ENCODE assay signal across 18 cellular contexts in the genomic region with DNA sequence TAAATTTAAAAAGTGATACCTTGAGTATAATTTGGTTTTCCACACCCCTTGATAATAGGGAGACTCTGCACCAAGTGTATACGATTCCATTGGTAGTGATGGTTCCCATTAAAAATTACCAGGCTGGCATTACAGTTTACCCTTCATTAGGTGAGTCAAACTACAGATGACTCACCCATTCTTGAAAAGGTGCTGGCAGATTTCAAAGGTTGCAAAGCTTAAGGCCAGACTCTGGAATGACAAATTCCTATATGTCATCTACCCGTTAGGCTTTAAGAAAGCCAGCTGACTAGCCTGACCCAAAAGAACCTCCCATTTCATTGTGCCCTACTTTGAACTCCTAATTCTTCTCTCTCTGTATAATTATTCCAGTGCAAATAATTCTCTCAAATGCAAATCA.
"Had no signal": no experiment of that assay in that cellular context is flagged by ENCODE, and none has a peak within 500 bp of the region (broad histone marks: within the 10 kb centered on the region; RNA-seq: fewer than 3 reads in every experiment).

No MANE protein-coding gene starts in this region.

- H3K27ac Mint-ChIP-seq: activated CD4-positive, alpha-beta memory T cell treated with anti-CD3 and anti-CD28 coated beads, Interleukin-2, amount 10 ng/mL, durations not matched to agents 7 days and 5 days; activated CD4-positive, alpha-beta T cell treated with anti-CD3 and anti-CD28 coated beads for 36 hours; activated naive CD8-positive, alpha-beta T cell; neural progenitor cell; stimulated activated naive CD8-positive, alpha-beta T cell treated with anti-CD3 and anti-CD28 coated beads, Interleukin-15, amount 100 ng/mL, for 72 hours had no signal

- H3K27ac ChIP-seq: brain microvascular endothelial cell, dorsolateral prefrontal cortex, gastrocnemius medialis, neural progenitor cell, parathyroid adenoma, testis, WERI-Rb-1 had no signal

- H3K9me3 ChIP-seq: gastrocnemius medialis, testis had no signal

- H3K79me2 ChIP-seq: parathyroid adenoma had no signal

- H3K27me3 Mint-ChIP-seq: activated CD4-positive, alpha-beta memory T cell treated with anti-CD3 and anti-CD28 coated beads, Interleukin-2, amount 10 ng/mL, durations not matched to agents 7 days and 5 days; activated CD4-positive, alpha-beta T cell treated with anti-CD3 and anti-CD28 coated beads for 36 hours; activated naive CD8-positive, alpha-beta T cell; stimulated activated naive CD8-positive, alpha-beta T cell treated with anti-CD3 and anti-CD28 coated beads, Interleukin-15, amount 100 ng/mL, for 72 hours had no signal

- H3K4me1 Mint-ChIP-seq: activated CD4-positive, alpha-beta memory T cell treated with anti-CD3 and anti-CD28 coated beads, Interleukin-2, amount 10 ng/mL, durations not matched to agents 7 days and 5 days; activated CD4-positive, alpha-beta T cell treated with anti-CD3 and anti-CD28 coated beads for 36 hours; neural progenitor cell; stimulated activated naive CD8-positive, alpha-beta T cell treated with anti-CD3 and anti-CD28 coated beads, Interleukin-15, amount 100 ng/mL, for 72 hours had no signal

- DNase-seq: activated CD4-positive, alpha-beta memory T cell treated with anti-CD3 and anti-CD28 coated beads, Interleukin-2, amount 10 ng/mL, durations not matched to agents 7 days and 5 days; activated CD4-positive, alpha-beta T cell treated with anti-CD3 and anti-CD28 coated beads for 36 hours; activated gamma-delta T cell; activated T-cell treated with anti-CD3 and anti-CD28 coated beads, Interleukin-2, amount 50 U/mL, for 48 hours; amygdala; brain microvascular endothelial cell; dorsolateral prefrontal cortex; gastrocnemius medialis; kidney; stimulated activated CD4-positive, alpha-beta T cell treated with anti-CD3 and anti-CD28 coated beads, Interleukin-15, amount 100 ng/mL, for 24 hours; stimulated activated CD4-positive, alpha-beta T cell treated with anti-CD3 and anti-CD28 coated beads, Interleukin-4, amount 100 ng/mL, for 24 hours; stimulated activated naive CD8-positive, alpha-beta T cell treated with anti-CD3 and anti-CD28 coated beads, Interleukin-15, amount 100 ng/mL, for 72 hours; T1000; testis; WERI-Rb-1 had no signal

- H3K4me2 ChIP-seq: neural progenitor cell had no signal

- H3K4me3 Mint-ChIP-seq: activated CD4-positive, alpha-beta memory T cell treated with anti-CD3 and anti-CD28 coated beads, Interleukin-2, amount 10 ng/mL, durations not matched to agents 7 days and 5 days; activated CD4-positive, alpha-beta T cell treated with anti-CD3 and anti-CD28 coated beads for 36 hours; activated naive CD8-positive, alpha-beta T cell; neural progenitor cell; stimulated activated naive CD8-positive, alpha-beta T cell treated with anti-CD3 and anti-CD28 coated beads, Interleukin-15, amount 100 ng/mL, for 72 hours had no signal

- H3K36me3 ChIP-seq: brain microvascular endothelial cell, gastrocnemius medialis, neural progenitor cell, WERI-Rb-1 had no signal

- H2AFZ ChIP-seq: neural progenitor cell, parathyroid adenoma had no signal

- H3K9me3 Mint-ChIP-seq: neural progenitor cell had no signal

- H3K36me3 Mint-ChIP-seq: activated naive CD8-positive, alpha-beta T cell; neural progenitor cell had no signal

- H3K27me3 ChIP-seq: brain microvascular endothelial cell, dorsolateral prefrontal cortex, gastrocnemius medialis, neural progenitor cell, testis had no signal

- ATAC-seq: activated CD4-positive, alpha-beta T cell treated with anti-CD3 and anti-CD28 coated beads for 36 hours; gastrocnemius medialis; stimulated activated naive CD8-positive, alpha-beta T cell treated with anti-CD3 and anti-CD28 coated beads, Interleukin-15, amount 100 ng/mL, for 72 hours had no signal

- H3K4me1 ChIP-seq: gastrocnemius medialis, parathyroid adenoma, testis had no signal

- H3K4me3 ChIP-seq: dorsolateral prefrontal cortex, gastrocnemius medialis, neural progenitor cell, testis had no signal

- H3K9ac ChIP-seq: neural progenitor cell, parathyroid adenoma had no signal
